Comparison of ENCODE assay signal across 1 cellular context in genomic region chr4:52836120-52836519, GRCh38.
TF ChIP-seq lines count a peak whose summit lies in the region.

No MANE protein-coding gene starts in this region.

TF ChIP-seq in WTC11, 78 proteins besides CTCF, POLR2A, EP300 and RAD21 (continued from another document):
- TF ChIP-seq ARID4B (CRISPR knock-in tag; IDR thresholded peaks at IDR 0.05; ENCODE audit: borderline replicate concordance) (no peak), CREB1 (CRISPR knock-in tag; IDR thresholded peaks at IDR 0.05) (no peak), ZNF512 (CRISPR knock-in tag; IDR thresholded peaks at IDR 0.05; ENCODE audit: borderline replicate concordance) (no peak), STAT6 (CRISPR knock-in tag; conservative IDR thresholded peaks at IDR 0.05; ENCODE audit: low read depth) (no peak), E2F4 (CRISPR knock-in tag; IDR thresholded peaks at IDR 0.05; ENCODE audit: borderline replicate concordance, low read depth) (no peak)
TF ChIP-seq in WTC11: peak in this region for 0.
